Comparison of ENCODE assay signal across 10 cellular contexts in the genomic region with DNA sequence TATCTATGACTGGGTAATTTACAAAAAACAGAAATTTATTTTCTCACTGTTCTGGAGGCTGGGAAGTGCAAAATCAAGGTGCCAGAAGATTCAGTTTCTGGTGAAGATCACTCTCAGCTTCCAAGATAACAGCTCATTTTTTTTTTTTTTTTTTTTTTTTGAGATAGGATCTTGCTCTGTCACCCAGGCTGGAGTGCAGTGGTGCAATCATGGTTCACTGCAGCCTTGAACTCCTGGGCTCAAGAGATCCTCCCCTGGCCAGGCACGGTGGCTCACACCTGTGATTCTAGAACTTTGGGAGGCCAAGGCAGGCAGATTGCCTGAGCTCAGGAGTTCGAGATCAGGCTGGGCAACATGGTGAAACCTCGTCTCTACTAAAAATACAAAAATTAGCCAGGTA. TPM values are rescaled to one million over a fixed set of nuclear protein-coding genes. Genes with fewer than 3 reads are reported as not detected.
"Had no signal": no experiment of that assay in that cellular context is flagged by ENCODE, and none has a peak within 500 bp of the region (broad histone marks: within the 10 kb centered on the region; RNA-seq: fewer than 3 reads in every experiment).

No MANE protein-coding gene starts in this region.

RNA-seq across cellular contexts. Expression of gene FBXO17, which starts 22.0 kb away (rescaled TPM):
- total RNA-seq: activated B cell treated with CpG ODN at 0.5 μM for 24 hours; activated CD4-positive, alpha-beta memory T cell treated with anti-CD3 and anti-CD28 coated beads for 36 hours; activated CD4-positive, alpha-beta T cell treated with anti-CD3 and anti-CD28 coated beads for 36 hours; activated CD4-positive, alpha-beta T cell treated with anti-CD3 and anti-CD28 coated beads, Interleukin-2, amount 10 ng/mL, durations not matched to agents 24 days and 14 days; activated CD8-positive, alpha-beta memory T cell treated with anti-CD3 and anti-CD28 coated beads for 36 hours; activated CD8-positive, alpha-beta T cell treated with anti-CD3 and anti-CD28 coated beads for 36 hours; activated CD8-positive, alpha-beta T cell treated with anti-CD3 and anti-CD28 coated beads, Interleukin-2, amount 10 ng/mL, durations not matched to agents 7 days and 5 days; T-helper 1 cell treated with Interleukin-12 subunit alpha and Interleukin-12 subunit beta and Interleukin-4 antibody, amounts not matched to agents 30 ng/mL and 1 ng/mL, for 36 hours; T-helper 2 cell treated with Interferon-gamma antibody and Interleukin-4, amounts not matched to agents 100 ng/mL and 5 ng/mL, for 36 hours had no signal

RNA-seq across cellular contexts. Expression of gene FBXO27, which starts 34.8 kb away (rescaled TPM):
- total RNA-seq: activated CD4-positive, alpha-beta T cell treated with anti-CD3 and anti-CD28 coated beads, Interleukin-2, amount 10 ng/mL, durations not matched to agents 7 days and 5 days; activated CD8-positive, alpha-beta T cell treated with anti-CD3 and anti-CD28 coated beads, Interleukin-2, amount 10 ng/mL, durations not matched to agents 7 days and 5 days; T-helper 1 cell treated with Interleukin-12 subunit alpha and Interleukin-12 subunit beta and Interleukin-4 antibody, amounts not matched to agents 30 ng/mL and 1 ng/mL, for 36 hours had no signal
